21 cellular contexts compared by ENCODE assay signal in the genomic region with DNA sequence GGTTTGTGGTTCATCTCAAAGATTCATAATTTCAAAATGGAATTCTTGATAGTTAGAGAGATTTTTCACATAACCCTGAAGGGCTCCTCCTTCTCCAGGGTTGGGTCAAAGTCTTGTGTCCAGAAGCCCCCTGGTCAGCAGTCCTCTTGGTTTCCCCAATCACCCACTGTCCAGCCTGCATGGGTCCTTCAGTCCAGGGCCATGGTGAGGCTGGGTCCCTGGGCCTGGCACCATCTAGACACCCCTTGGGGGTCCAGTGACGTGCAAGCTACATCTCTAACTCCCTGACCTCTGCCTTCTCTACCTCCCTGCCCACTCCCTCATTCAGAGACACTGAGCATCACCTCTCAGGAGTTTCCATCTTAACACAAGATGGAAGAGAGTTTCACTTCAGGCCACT. TPM values are rescaled to one million over a fixed set of nuclear protein-coding genes. Genes with fewer than 3 reads are reported as not detected.
DNase-seq lines count a peak whose midpoint lies in the region; ATAC-seq and TF ChIP-seq lines count a peak whose summit lies in the region.
"Had no signal": no experiment of that assay in that cellular context is flagged by ENCODE, and none has a peak within 500 bp of the region (broad histone marks: within the 10 kb centered on the region; RNA-seq: fewer than 3 reads in every experiment).

No MANE protein-coding gene starts in this region.

- no peak overlapping the region for H3K27ac ChIP-seq in suprapubic skin
- H3K27ac ChIP-seq: Peyer's patch had no signal

- no peaks in the 10 kb centered on the region for H3K4me1 ChIP-seq in suprapubic skin
- H3K4me1 ChIP-seq: BE2C, Peyer's patch had no signal

- no peak overlapping the region for H3K4me3 ChIP-seq in suprapubic skin
- H3K4me3 ChIP-seq: Peyer's patch had no signal

- peak overlapping the region; percentile 63; the same call in 1 of the 2 replicates for H3K27ac Mint-ChIP-seq in HFFc6

- TF ChIP-seq CTCF in HFFc6 (IDR thresholded peaks at IDR 0.05) = no peak
- TF ChIP-seq CTCF in suprapubic skin (IDR thresholded peaks at IDR 0.05) = no peak

- WGBS in suprapubic skin = 94% methylated on average over 1 of the region's 1 CpG

- no peak overlapping the region for H3K4me3 Mint-ChIP-seq in HFFc6

- H3K9me3 Mint-ChIP-seq in HFFc6 = no peaks in the 10 kb centered on the region

- intact Hi-C loops in sciatic nerve (cut with DNase I) = no loop called here

- no peaks in the 10 kb centered on the region for H3K9me3 ChIP-seq in suprapubic skin
- H3K9me3 ChIP-seq: BE2C, Peyer's patch had no signal

- H3K4me1 Mint-ChIP-seq in HFFc6 (ENCODE audit: low read depth) = peaks cover 27% of the 10 kb centered on the region

- TF ChIP-seq POLR2A in suprapubic skin (IDR thresholded peaks at IDR 0.05) = no peak

- no peak for ATAC-seq in sciatic nerve
- ATAC-seq: HepG2 had no signal

- H3K27me3 ChIP-seq in suprapubic skin = peaks cover 3% of the 10 kb centered on the region
- H3K27me3 ChIP-seq: BE2C, Peyer's patch had no signal

- H3K36me3 Mint-ChIP-seq in HFFc6 (ENCODE audit: low read depth) = no peaks in the 10 kb centered on the region

- peak; percentile 30 for DNase-seq in activated CD8-positive, alpha-beta memory T cell treated with anti-CD3 and anti-CD28 coated beads, Interleukin-2, amount 50 U/mL, for 48 hours
- DNase-seq in activated CD8-positive, alpha-beta memory T cell treated with anti-CD3 and anti-CD28 coated beads for 24 hours = no peak
- no peak for DNase-seq in HFFc6
- peak; percentile 35 for DNase-seq in islet precursor cell
- peak; percentile 31 to 56 for DNase-seq in suprapubic skin (ENCODE audit: low spot score in 2 of 2)
- DNase-seq in NCI-H1105 treated with DMSO at 0.1 percent for 48 hours (lab: John Stamatoyannopoulos, UW) = no peak
- no peak for DNase-seq in activated naive CD4-positive, alpha-beta T cell treated with Interleukin-2 at 50 U/mL for 16 hours
- no peak for DNase-seq in sciatic nerve (ENCODE audit: low spot score)
- DNase-seq: BE2C, DMS79, H7, KBM-7, NCI-H1092, NCI-H146, NCI-H2029, NCI-H2227 treated with DMSO at 0.1 percent for 48 hours, NCI-H510A treated with DMSO at 0.1 percent for 48 hours, NCI-H748 treated with DMSO at 0.1 percent for 48 hours had no signal

- no peaks in the 10 kb centered on the region for H3K36me3 ChIP-seq in suprapubic skin
- H3K36me3 ChIP-seq: BE2C, Peyer's patch had no signal

- no peak for TF ChIP-seq EP300 in suprapubic skin (IDR thresholded peaks at IDR 0.05)

- H3K27me3 Mint-ChIP-seq in HFFc6 (ENCODE audit: insufficient read depth) = peaks cover 12% of the 10 kb centered on the region

RNA-seq across cellular contexts. Expression of a gene that starts 26.1 kb away (rescaled TPM):
- 1 to 10 TPM in 1 of 6 experiments, under 1 TPM in 4, not detected in 1; 0.45 to 1.1 (median 0.53) TPM for total RNA-seq in HFFc6 (2021; fragmentation: NEBNext Ultra II Directional; extraction: Animal tissue kit (Norgen Biotek cat#: 25700))
- 100 to 1,000 TPM in 3 of 4 donors, 10 to 100 TPM in 1; 98.0 to 254 (median 169) TPM for total RNA-seq in suprapubic skin
- 2.5 TPM for total RNA-seq in sciatic nerve
- total RNA-seq: H7, HepG2, Peyer's patch had no signal

RNA-seq across cellular contexts. Expression of a gene that starts 33.7 kb away (rescaled TPM):
- not detected for total RNA-seq in HFFc6 (2021; fragmentation: NEBNext Ultra II Directional; extraction: Animal tissue kit (Norgen Biotek cat#: 25700))
- total RNA-seq in suprapubic skin = 10 to 100 TPM; 26.2 to 41.8 (median 35.9) TPM
- total RNA-seq in sciatic nerve = not detected
- total RNA-seq: A172, H7, HepG2, Peyer's patch had no signal

Comparison
In these comparisons a context has a peak if more than half of its experiments do, and no peak if none do; other contexts are left out.
1. DNase-seq: peak in activated CD8-positive, alpha-beta memory T cell treated with anti-CD3 and anti-CD28 coated beads, Interleukin-2, amount 50 U/mL, for 48 hours (single experiment), islet precursor cell (single experiment) and suprapubic skin (2 of 2); none in activated CD8-positive, alpha-beta memory T cell treated with anti-CD3 and anti-CD28 coated beads for 24 hours (single experiment), HFFc6 (single experiment), NCI-H1105 treated with DMSO at 0.1 percent for 48 hours (single experiment), activated naive CD4-positive, alpha-beta T cell treated with Interleukin-2 at 50 U/mL for 16 hours (single experiment) and sciatic nerve (single experiment).
2. RNA of a gene that starts 26.1 kb away (total RNA-seq): 98.0 to 254 TPM in suprapubic skin; 2.5 TPM in sciatic nerve (single experiment) and 0.45 to 1.1 TPM in HFFc6; every median in the first group is over 10 times any median in the second.
3. RNA of a gene that starts 33.7 kb away (total RNA-seq): 26.2 to 41.8 TPM in suprapubic skin; not detected in HFFc6 and not detected in sciatic nerve (single experiment); every median in the first group is over 10 times any median in the second.